In the genomic region with DNA sequence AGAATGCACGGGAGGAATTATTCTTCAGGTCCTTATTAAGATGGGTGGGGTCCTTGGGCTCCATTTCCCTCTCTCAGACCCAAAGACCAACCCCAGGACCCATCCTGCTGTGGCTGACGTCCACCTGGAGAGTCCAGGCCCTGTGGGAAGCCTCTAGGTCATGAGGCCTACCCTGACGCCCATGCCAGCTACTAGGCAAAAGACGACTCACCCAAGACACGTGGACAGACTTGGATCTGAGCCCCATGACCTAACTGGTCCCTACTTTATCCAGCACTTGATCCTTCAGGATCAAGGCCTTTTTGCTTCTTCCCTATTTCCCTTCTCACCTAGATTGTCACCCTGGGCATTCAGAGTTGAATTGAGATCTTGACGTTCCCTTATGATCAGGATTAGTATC, we compare ENCODE assay signal across 20 cellular contexts. TPM values are rescaled to one million over a fixed set of nuclear protein-coding genes. Genes with fewer than 3 reads are reported as not detected.
A peak's percentile ranks its signal among the peaks of the same experiment; 100 is the strongest.
DNase-seq lines count a peak whose midpoint lies in the region; ATAC-seq, FAIRE-seq and TF ChIP-seq lines count a peak whose summit lies in the region.
"Had no signal": no experiment of that assay in that cellular context is flagged by ENCODE, and none has a peak within 500 bp of the region (broad histone marks: within the 10 kb centered on the region; RNA-seq: fewer than 3 reads in every experiment).

No MANE protein-coding gene starts in this region.

- H3K4me3 ChIP-seq in left ventricle myocardium inferior (no peak overlapping the region), right atrium auricular region (no peak overlapping the region), fibroblast of the aortic adventitia (ENCODE audit: low read depth, low read length) (no peak overlapping the region), pancreas (no peak overlapping the region)

- H3K27me3 ChIP-seq in left ventricle myocardium inferior (ENCODE audit: low read depth) (peaks cover 4% of the 10 kb centered on the region), right atrium auricular region (no peaks in the 10 kb centered on the region), pancreas (no peaks in the 10 kb centered on the region)
- H3K27me3 ChIP-seq: BE2C had no signal

- H3K27ac ChIP-seq in left ventricle myocardium inferior (replicated peaks) (peak overlapping the region; percentile 30), right atrium auricular region (peak overlapping the region in 1 of 2 donors; percentile 46), pancreas (no peak overlapping the region)
- H3K27ac ChIP-seq: C4-2B had no signal

- H3K9me3 ChIP-seq in left ventricle myocardium inferior (replicated peaks), result no peaks in the 10 kb centered on the region
- H3K9me3 ChIP-seq in right atrium auricular region, result no peaks in the 10 kb centered on the region
- no peaks in the 10 kb centered on the region for H3K9me3 ChIP-seq in pancreas
- H3K9me3 ChIP-seq: BE2C had no signal

- no peak for TF ChIP-seq CTCF in left ventricle myocardium inferior (IDR thresholded peaks at IDR 0.05; ENCODE audit: borderline replicate concordance)
- TF ChIP-seq CTCF in right atrium auricular region (IDR thresholded peaks at IDR 0.05), result no peak
- no peak for TF ChIP-seq CTCF in fibroblast of the aortic adventitia (IDR thresholded peaks at IDR 0.05; ENCODE audit: insufficient read depth, low read length)
- TF ChIP-seq CTCF in pancreas (IDR thresholded peaks at IDR 0.05), result no peak

- FAIRE-seq in pancreas (lab: Jason Lieb, UNC), result no peak
- FAIRE-seq: A204.1, D721Med, HepG2 had no signal

- 69 to 89% methylated on average over 6 of the region's 6 CpGs for WGBS in pancreas, 2 donors

- no peak for ATAC-seq in pancreas
- no peak for ATAC-seq in HG03520 (IDR thresholded peaks at IDR 0.05; ENCODE audit: unreplicated experiment)
- ATAC-seq: CD8-positive, alpha-beta T cell; HepG2 had no signal

- intact Hi-C loops in left ventricle myocardium inferior (cut with micrococcal nuclease), result no loop called here
- intact Hi-C loops in pancreas (cut with DNase I), result no loop called here

- peaks cover 17% of the 10 kb centered on the region for H3K4me1 ChIP-seq in left ventricle myocardium inferior
- peaks cover 0 to 21% of the 10 kb centered on the region in 2 donors for H3K4me1 ChIP-seq in right atrium auricular region
- H3K4me1 ChIP-seq in pancreas, result no peaks in the 10 kb centered on the region
- H3K4me1 ChIP-seq: BE2C had no signal

- DNase-seq in left ventricle myocardium inferior (no peak), right atrium auricular region (ENCODE audit: low spot score) (no peak), amniotic epithelial cell (ENCODE audit: low read depth) (peak; percentile 19), fibroblast of the aortic adventitia (ENCODE audit: low read depth) (peak; percentile 9), stromal cell of bone marrow (ENCODE audit: low read depth) (peak; percentile 14), pancreas (no peak)
- no peak for DNase-seq in stimulated activated CD8-positive, alpha-beta memory T cell treated with anti-CD3 and anti-CD28 coated beads, Interleukin-4, amount 100 ng/mL, for 48 hours
- DNase-seq: BE2C; CD8-positive, alpha-beta T cell; COR-L47; DMS153; DMS79 treated with DMSO at 0.1 percent for 48 hours; GF-D8; HCEC 1CT; HFFc6 had no signal

- H3K36me3 ChIP-seq in left ventricle myocardium inferior (no peaks in the 10 kb centered on the region), right atrium auricular region (no peaks in the 10 kb centered on the region), pancreas (no peaks in the 10 kb centered on the region)
- H3K36me3 ChIP-seq: BE2C had no signal

RNA-seq across cellular contexts. Expression of a gene that starts 56.0 kb away (rescaled TPM):
- total RNA-seq in left ventricle myocardium inferior (56.3 TPM), right atrium auricular region (10 to 100 TPM; 44.3 to 50.3 TPM), fibroblast of the aortic adventitia (ENCODE audit: low replicate concordance) (0.09 TPM in 1 of 2 replicates, not detected in the other), pancreas (10 to 100 TPM; 12.3 to 18.9 (median 13.8) TPM)
- 10 to 100 TPM in 1 of 2 donors, 1 to 10 TPM in 1; 6.7 to 16.0 TPM for polyA plus RNA-seq in pancreas

Comparison
In these comparisons a context has a peak if more than half of its experiments do, and no peak if none do; other contexts are left out.
1. DNase-seq: peak in amniotic epithelial cell (single experiment), fibroblast of the aortic adventitia (single experiment) and stromal cell of bone marrow (single experiment); none in left ventricle myocardium inferior (single experiment), right atrium auricular region (single experiment), pancreas (0 of 6) and stimulated activated CD8-positive, alpha-beta memory T cell treated with anti-CD3 and anti-CD28 coated beads, Interleukin-4, amount 100 ng/mL, for 48 hours (single experiment).
2. RNA of a gene that starts 56.0 kb away (total RNA-seq): 56.3 TPM in left ventricle myocardium inferior (single experiment), 44.3 to 50.3 TPM in right atrium auricular region and 12.3 to 18.9 TPM in pancreas; 0.09 TPM in fibroblast of the aortic adventitia; every median in the first group is over 10 times any median in the second.